21 cellular contexts compared by ENCODE assay signal in the genomic region with DNA sequence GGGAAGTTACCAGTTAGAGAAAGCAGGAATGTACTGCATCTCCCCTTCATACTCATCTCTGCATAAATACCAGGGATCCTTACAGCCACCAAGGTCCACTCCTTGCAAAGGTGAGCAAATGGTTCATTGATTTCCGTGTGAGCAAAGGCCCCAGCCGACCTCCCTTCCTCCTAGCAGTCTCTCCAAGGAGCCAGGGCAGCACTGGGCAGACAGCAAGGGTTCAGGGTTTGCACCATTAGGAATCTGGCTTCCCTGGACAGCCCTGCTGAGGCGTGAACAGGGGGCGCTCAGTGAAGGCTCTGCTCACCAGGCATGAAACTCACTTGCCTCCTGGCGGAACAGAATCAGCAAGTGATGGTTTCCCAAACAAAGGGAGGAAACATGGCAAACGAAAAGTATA.
"Had no signal": no experiment of that assay in that cellular context is flagged by ENCODE, and none has a peak within 500 bp of the region (broad histone marks: within the 10 kb centered on the region; RNA-seq: fewer than 3 reads in every experiment).

No MANE protein-coding gene starts in this region.

- H3K27me3 ChIP-seq: cardiac muscle cell, hepatocyte, neural progenitor cell, right atrium auricular region had no signal

- H3K4me2 ChIP-seq: hepatocyte, neural progenitor cell had no signal

- H3K27ac ChIP-seq: cardiac muscle cell, hepatocyte, lower lobe of right lung, neural progenitor cell, right atrium auricular region had no signal

- H3K36me3 Mint-ChIP-seq: activated CD8-positive, alpha-beta memory T cell treated with anti-CD3 and anti-CD28 coated beads, Interleukin-2, amount 10 ng/mL, durations not matched to agents 7 days and 5 days; activated naive CD8-positive, alpha-beta T cell treated with anti-CD3 and anti-CD28 coated beads for 36 hours had no signal

- H3K27ac Mint-ChIP-seq: activated CD4-positive, alpha-beta T cell treated with anti-CD3 and anti-CD28 coated beads for 36 hours; activated CD8-positive, alpha-beta memory T cell treated with anti-CD3 and anti-CD28 coated beads, Interleukin-2, amount 10 ng/mL, durations not matched to agents 7 days and 5 days; activated naive CD8-positive, alpha-beta T cell treated with anti-CD3 and anti-CD28 coated beads for 36 hours; neural progenitor cell had no signal

- H3K9me3 Mint-ChIP-seq: activated naive CD8-positive, alpha-beta T cell treated with anti-CD3 and anti-CD28 coated beads for 36 hours; neural progenitor cell had no signal

- DNase-seq: activated CD4-positive, alpha-beta T cell treated with anti-CD3 and anti-CD28 coated beads for 36 hours; activated CD4-positive, alpha-beta T cell treated with anti-CD3 and anti-CD28 coated beads, Interleukin-2, amount 50 U/mL, for 48 hours; activated CD8-positive, alpha-beta memory T cell treated with anti-CD3 and anti-CD28 coated beads, Interleukin-2, amount 10 ng/mL, durations not matched to agents 7 days and 5 days; activated effector memory CD4-positive, alpha-beta T cell treated with Interleukin-2 at 50 U/mL for 16 hours; activated naive CD8-positive, alpha-beta T cell treated with anti-CD3 and anti-CD28 coated beads for 36 hours; activated T-cell treated with anti-CD3 and anti-CD28 coated beads, Interleukin-2, amount 50 U/mL, for 1 hour; amniotic stem cell; dermis blood vessel endothelial cell; effector memory CD4-positive, alpha-beta T cell; left colon; lower lobe of right lung; stimulated activated CD4-positive, alpha-beta T cell treated with anti-CD3 and anti-CD28 coated beads, Interleukin-2, amount 100 ng/mL, for 24 hours; stimulated activated naive CD8-positive, alpha-beta T cell treated with anti-CD3 and anti-CD28 coated beads, Interleukin-15, Interleukin-2, amounts not matched to agents 100 U/mL and 50 U/mL, for 24 hours; substantia nigra; T-helper 2 cell; trophoblast cell had no signal

- H3K9ac ChIP-seq: neural progenitor cell had no signal

- H3K4me3 ChIP-seq: cardiac muscle cell, hepatocyte, lower lobe of right lung, neural progenitor cell, prostate gland, right atrium auricular region had no signal

- H3K9me3 ChIP-seq: lower lobe of right lung, prostate gland, right atrium auricular region had no signal

- H3K36me3 ChIP-seq: cardiac muscle cell, lower lobe of right lung, neural progenitor cell, prostate gland, right atrium auricular region had no signal

- H3K4me3 Mint-ChIP-seq: activated CD4-positive, alpha-beta T cell treated with anti-CD3 and anti-CD28 coated beads for 36 hours; activated CD8-positive, alpha-beta memory T cell treated with anti-CD3 and anti-CD28 coated beads, Interleukin-2, amount 10 ng/mL, durations not matched to agents 7 days and 5 days; activated naive CD8-positive, alpha-beta T cell treated with anti-CD3 and anti-CD28 coated beads for 36 hours; neural progenitor cell had no signal

- H3K27me3 Mint-ChIP-seq: activated CD4-positive, alpha-beta T cell treated with anti-CD3 and anti-CD28 coated beads for 36 hours; activated CD8-positive, alpha-beta memory T cell treated with anti-CD3 and anti-CD28 coated beads, Interleukin-2, amount 10 ng/mL, durations not matched to agents 7 days and 5 days; activated naive CD8-positive, alpha-beta T cell treated with anti-CD3 and anti-CD28 coated beads for 36 hours had no signal

- H2AFZ ChIP-seq: hepatocyte, neural progenitor cell had no signal
